10 cellular contexts compared by ENCODE assay signal in genomic region chr9:13213337-13213736, GRCh38.
A peak's percentile ranks its signal among the peaks of the same experiment; 100 is the strongest.
DNase-seq lines count a peak whose midpoint lies in the region; ATAC-seq, FAIRE-seq and TF ChIP-seq lines count a peak whose summit lies in the region.
"Had no signal": no experiment of that assay in that cellular context is flagged by ENCODE, and none has a peak within 500 bp of the region (broad histone marks: within the 10 kb centered on the region; RNA-seq: fewer than 3 reads in every experiment).

No MANE protein-coding gene starts in this region.

- BruUV-seq in MCF 10A (replicated peaks; lab: Mats Ljungman, UMichigan), result no TSS peak

- no peaks in the 10 kb centered on the region for H3K4me1 ChIP-seq in breast epithelium

- no peak overlapping the region for H3K27ac Mint-ChIP-seq in MCF 10A (ENCODE audit: low read depth, unreplicated experiment)
- H3K27ac Mint-ChIP-seq: activated CD4-positive, alpha-beta memory T cell treated with anti-CD3 and anti-CD28 coated beads, Interleukin-2, amount 10 ng/mL, durations not matched to agents 7 days and 5 days had no signal

- no peaks in the 10 kb centered on the region for H3K36me3 ChIP-seq in breast epithelium

- intact Hi-C loops in MCF 10A (cut with micrococcal nuclease), result loop anchor here (5.0 kb wide), 1 partner anchor 214 kb away; no protein-coding TSS in a partner anchor
- intact Hi-C loops in breast epithelium (cut with DNase I; ENCODE audit: low total_unique reads), result no loop called here

- no peaks in the 10 kb centered on the region for H3K9me3 Mint-ChIP-seq in MCF 10A (ENCODE audit: unreplicated experiment)
- H3K9me3 Mint-ChIP-seq: activated CD4-positive, alpha-beta memory T cell treated with anti-CD3 and anti-CD28 coated beads, Interleukin-2, amount 10 ng/mL, durations not matched to agents 7 days and 5 days had no signal

- no peaks in the 10 kb centered on the region for H3K36me3 Mint-ChIP-seq in MCF 10A (ENCODE audit: insufficient read depth, unreplicated experiment)

- H3K27ac ChIP-seq in breast epithelium, result no peak overlapping the region

- H3K4me1 Mint-ChIP-seq in MCF 10A (ENCODE audit: insufficient read depth, unreplicated experiment), result no peaks in the 10 kb centered on the region
- H3K4me1 Mint-ChIP-seq: activated CD4-positive, alpha-beta memory T cell treated with anti-CD3 and anti-CD28 coated beads, Interleukin-2, amount 10 ng/mL, durations not matched to agents 7 days and 5 days had no signal

- POLR2A ChIA-PET in MCF 10A (lab: Yijun Ruan, JAX), result no interaction called here

- TF ChIP-seq POLR2A in breast epithelium (IDR thresholded peaks at IDR 0.05), result no peak

- no peak for ATAC-seq in GM21423 (IDR thresholded peaks at IDR 0.05; ENCODE audit: unreplicated experiment)
- ATAC-seq in GM18498 (IDR thresholded peaks at IDR 0.05; ENCODE audit: unreplicated experiment), result no peak
- no peak for ATAC-seq in activated CD4-positive, CD25-positive, alpha-beta regulatory T cell treated with anti-CD3 and anti-CD28 coated beads, Interleukin-2, amount 50 U/mL, for 24 hours

- TF ChIP-seq CTCF in MCF 10A (IDR thresholded peaks at IDR 0.05; ENCODE audit: unreplicated experiment) (peak; percentile 36), breast epithelium (IDR thresholded peaks at IDR 0.05) (peak in 1 of 3 donors; percentile 21)

- peak; percentile 5 for DNase-seq in MCF 10A (ENCODE audit: unreplicated experiment)
- no peak for DNase-seq in breast epithelium (ENCODE audit: low spot score in 2 of 2)
- peak; percentile 28 for DNase-seq in RCC 7860 (ENCODE audit: low spot score)
- no peak for DNase-seq in frontal cortex (ENCODE audit: low spot score in 2 of 2)
- peak; percentile 2 for DNase-seq in urothelium cell line (ENCODE audit: low spot score)
- DNase-seq: activated CD4-positive, alpha-beta memory T cell treated with anti-CD3 and anti-CD28 coated beads, Interleukin-2, amount 10 ng/mL, durations not matched to agents 7 days and 5 days; stimulated activated naive CD4-positive, alpha-beta T cell treated with Interleukin-2 at 50 U/mL for 16 hours had no signal

- H3K4me3 Mint-ChIP-seq in MCF 10A (ENCODE audit: unreplicated experiment), result no peak overlapping the region
- H3K4me3 Mint-ChIP-seq: activated CD4-positive, alpha-beta memory T cell treated with anti-CD3 and anti-CD28 coated beads, Interleukin-2, amount 10 ng/mL, durations not matched to agents 7 days and 5 days had no signal

- H3K27me3 Mint-ChIP-seq in MCF 10A (ENCODE audit: insufficient read depth, unreplicated experiment), result no peaks in the 10 kb centered on the region
- H3K27me3 Mint-ChIP-seq: activated CD4-positive, alpha-beta memory T cell treated with anti-CD3 and anti-CD28 coated beads, Interleukin-2, amount 10 ng/mL, durations not matched to agents 7 days and 5 days had no signal

- no peaks in the 10 kb centered on the region for H3K9me3 ChIP-seq in breast epithelium

- no peak overlapping the region for H3K4me3 ChIP-seq in breast epithelium

- peak; percentile 69 for FAIRE-seq in RCC 7860 (lab: Jason Lieb, UNC)
- peak; percentile 95 for FAIRE-seq in frontal cortex (lab: Jason Lieb, UNC)
- no peak for FAIRE-seq in urothelium cell line (lab: Jason Lieb, UNC)

- CTCF ChIA-PET in MCF 10A (lab: Yijun Ruan, JAX), result interaction anchor here (1.3 kb wide), 1 partner anchor 1214 kb away, joined by 5 read pairs; no protein-coding TSS in a partner anchor

- H3K27me3 ChIP-seq in breast epithelium, result no peaks in the 10 kb centered on the region

Comparison
In these comparisons a context has a peak if more than half of its experiments do, and no peak if none do; other contexts are left out.
1. DNase-seq: peak in MCF 10A (single experiment), RCC 7860 (single experiment) and urothelium cell line (single experiment); none in breast epithelium (0 of 2) and frontal cortex (0 of 2).